ENCODE assay signal across 8 cellular contexts in genomic region chr1:181676269-181676668, GRCh38.
DNase-seq lines count a peak whose midpoint lies in the region; ATAC-seq, FAIRE-seq and TF ChIP-seq lines count a peak whose summit lies in the region.

No MANE protein-coding gene starts in this region.

- ATAC-seq in HG03097 (IDR thresholded peaks at IDR 0.05; ENCODE audit: low FRiP score, unreplicated experiment) = no peak

- no peaks in the 10 kb centered on the region for H3K79me2 ChIP-seq in KMS-11 (ENCODE audit: insufficient read depth, low read depth)

- no peaks in the 10 kb centered on the region for H4K20me1 ChIP-seq in KMS-11 (ENCODE audit: insufficient read depth)

- TF ChIP-seq CTCF in KMS-11 (conservative IDR thresholded peaks at IDR 0.05; ENCODE audit: low read depth, low read length) = peak; percentile 54; the same call in 1 of the 2 replicates

- peak; percentile 36 to 43 for DNase-seq in AML-193 (lab: John Stamatoyannopoulos, UW)
- DNase-seq in GM12892 (ENCODE audit: insufficient read length) = peak; percentile 29
- DNase-seq in SW480 (ENCODE audit: low spot score) = peak; percentile 56
- DNase-seq in kidney glomerular epithelial cell (lab: John Stamatoyannopoulos, UW) = peak; percentile 11
- no peak for DNase-seq in RCC 7860 (ENCODE audit: low spot score)
- no peak for DNase-seq in stimulated activated naive CD4-positive, alpha-beta T cell (lab: John Stamatoyannopoulos, UW)

- peak; percentile 93 for FAIRE-seq in GM12892 (lab: Jason Lieb, UNC)
- no peak for FAIRE-seq in RCC 7860 (lab: Jason Lieb, UNC)

- H3K4me2 ChIP-seq in KMS-11 = no peak overlapping the region

- H3K4me3 ChIP-seq in KMS-11 (IDR thresholded peaks at IDR 0.05; ENCODE audit: insufficient read depth, low read depth, low read length) = no peak overlapping the region

- H3K4me1 ChIP-seq in KMS-11 (ENCODE audit: low read depth, poor library complexity, severe bottlenecking) = no peaks in the 10 kb centered on the region

- no peaks in the 10 kb centered on the region for H3K36me3 ChIP-seq in KMS-11 (ENCODE audit: insufficient read depth)

- H3K27ac ChIP-seq in KMS-11 = no peak overlapping the region

- no peak overlapping the region for H2AFZ ChIP-seq in KMS-11 (ENCODE audit: low read depth)

- H3K9ac ChIP-seq in KMS-11 = no peak overlapping the region

- TF ChIP-seq POLR2A in GM12892 (IDR thresholded peaks at IDR 0.05; ENCODE audit: low read depth, low read length) = no peak

- no peaks in the 10 kb centered on the region for H3K27me3 ChIP-seq in KMS-11 (ENCODE audit: insufficient read depth, low read depth)

Comparison
In these comparisons a context has a peak if more than half of its experiments do, and no peak if none do; other contexts are left out.
1. DNase-seq: peak in AML-193 (2 of 2), GM12892 (single experiment), SW480 (single experiment) and kidney glomerular epithelial cell (single experiment); none in RCC 7860 (single experiment) and stimulated activated naive CD4-positive, alpha-beta T cell (0 of 6).